ENCODE assay signal across 13 cellular contexts in genomic region chr2:158618859-158619490, GRCh38.
DNase-seq lines count a peak whose midpoint lies in the region; ATAC-seq, FAIRE-seq and TF ChIP-seq lines count a peak whose summit lies in the region.
"Had no signal": no experiment of that assay in that cellular context is flagged by ENCODE, and none has a peak within 500 bp of the region (broad histone marks: within the 10 kb centered on the region; RNA-seq: fewer than 3 reads in every experiment).

No MANE protein-coding gene starts in this region.

- in situ Hi-C loops in mammary epithelial cell (cut with MboI; ENCODE audit: low sequenced_read_pairs in 2 of 2): no loop called here
- in situ Hi-C loops in HepG2 (cut with HindIII; ENCODE audit: extremely low pct_ligation_motif_present, low pct_unique_long_range_greater_than_20kb): no loop called here
- in situ Hi-C loops in G401 (cut with HindIII; ENCODE audit: low sequenced_read_pairs): loop anchor here (5.0 kb wide), 1 partner anchor 38 kb away; no protein-coding TSS in a partner anchor

- POLR2A ChIA-PET in A549 (lab: Yijun Ruan, JAX) (interaction anchor here (1.2 kb wide), 2 partner anchors 64 to 161 kb away, joined by 3 to 5 read pairs; no protein-coding TSS in a partner anchor), HepG2 (lab: Yijun Ruan, JAX) (interaction anchor here (1.4 to 1.7 kb wide), 2 partner anchors 161 to 162 kb away, joined by 4 to 5 read pairs; partner anchors contain the start of genes CCDC148 and PKP4), OCI-LY7 (lab: Charles Lee) (interaction anchor here (0.6 to 1.4 kb wide), 6 partner anchors 11 to 785 kb away, joined by 3 to 5 read pairs (median 4); no protein-coding TSS in a partner anchor)

- H4K20me1 ChIP-seq in mammary epithelial cell (ENCODE audit: insufficient read depth, low read length) (no peaks in the 10 kb centered on the region), HepG2 (ENCODE audit: insufficient read depth, low read length) (no peaks in the 10 kb centered on the region), OCI-LY7 (ENCODE audit: insufficient read depth, low read length) (no peaks in the 10 kb centered on the region; the same call in 1 of the 2 replicates)

- DNase-seq in A549 (ENCODE audit: low read depth in 1 of 2, low spot score in 1 of 2) (no peak), mammary epithelial cell (peak; percentile 64), HepG2 (ENCODE audit: low spot score) (peak; percentile 32), OCI-LY7 (ENCODE audit: low spot score) (no peak), right atrium auricular region (ENCODE audit: low spot score) (no peak), G401 (ENCODE audit: low spot score) (no peak)
- DNase-seq: activated naive CD4-positive, alpha-beta T cell treated with Interleukin-2 at 50 U/mL for 16 hours; DMS153; NCI-H2107; upper lobe of right lung had no signal

- no peak overlapping the region for H3K9ac ChIP-seq in mammary epithelial cell (ENCODE audit: insufficient read depth, low read length)
- H3K9ac ChIP-seq in HepG2 (ENCODE audit: insufficient read depth, low read depth, low read length): no peak overlapping the region

- WGBS in A549 (ENCODE audit: missing lambda C conversion rate): 75% methylated on average over 4 of the region's 4 CpGs
- WGBS in mammary epithelial cell (ENCODE audit: low coverage, missing lambda C conversion rate): 71% methylated on average over 4 of the region's 4 CpGs
- WGBS in HepG2 (ENCODE audit: low lambda C conversion rate): 50% methylated on average over 4 of the region's 4 CpGs

- BruUV-seq in mammary epithelial cell (replicated peaks; lab: Mats Ljungman, UMichigan) (no TSS peak), HepG2 (replicated peaks; lab: Mats Ljungman, UMichigan) (no TSS peak), OCI-LY7 (replicated peaks; lab: Mats Ljungman, UMichigan) (no TSS peak)

- H3K27ac ChIP-seq in A549 (peak overlapping the region; percentile 43 to 83), mammary epithelial cell (ENCODE audit: insufficient read depth, low read depth, low read length) (peak overlapping the region; percentile 44), HepG2 (ENCODE audit: extremely low read length, insufficient read depth, low read length) (peak overlapping the region; percentile 47), OCI-LY7 (ENCODE audit: low read depth, low read length, poor library complexity, severe bottlenecking) (no peak overlapping the region), right atrium auricular region (no peak overlapping the region)
- H3K27ac ChIP-seq: prostate gland, upper lobe of right lung had no signal

- no peak overlapping the region for H3K4me3 ChIP-seq in A549
- no peak overlapping the region for H3K4me3 ChIP-seq in mammary epithelial cell (replicated peaks in 1 of 3; ENCODE audit: insufficient read depth in 1 of 3, low read depth in 2 of 3, low read length in 3 of 3)
- no peak overlapping the region for H3K4me3 ChIP-seq in HepG2 (replicated peaks in 1 of 3; ENCODE audit: insufficient read depth in 1 of 3, low read depth in 2 of 3, low read length in 3 of 3)
- H3K4me3 ChIP-seq in OCI-LY7 (ENCODE audit: low read depth, low read length, poor library complexity, severe bottlenecking): no peak overlapping the region
- H3K4me3 ChIP-seq in right atrium auricular region: no peak overlapping the region
- H3K4me3 ChIP-seq: prostate gland, upper lobe of right lung had no signal

- no peak overlapping the region for H2AFZ ChIP-seq in mammary epithelial cell (ENCODE audit: low read depth, low read length)
- H2AFZ ChIP-seq in HepG2 (ENCODE audit: low read length): no peak overlapping the region
- no peak overlapping the region for H2AFZ ChIP-seq in OCI-LY7 (ENCODE audit: low read length)

- H3K9me3 ChIP-seq in A549 (peaks cover 2% of the 10 kb centered on the region; the same call in 1 of the 3 replicates), mammary epithelial cell (replicated peaks; ENCODE audit: insufficient read depth, low read length) (no peaks in the 10 kb centered on the region), HepG2 (ENCODE audit: low read length) (no peaks in the 10 kb centered on the region), OCI-LY7 (ENCODE audit: low read length) (no peaks in the 10 kb centered on the region), right atrium auricular region (no peaks in the 10 kb centered on the region)
- H3K9me3 ChIP-seq: prostate gland, upper lobe of right lung had no signal

- FAIRE-seq in A549 (lab: Jason Lieb, UNC) (peak; percentile 7), HepG2 (lab: Jason Lieb, UNC) (peak; percentile 12)

- H3K36me3 ChIP-seq in mammary epithelial cell (ENCODE audit: insufficient read depth, low read length) (no peaks in the 10 kb centered on the region), HepG2 (replicated peaks in 1 of 2; ENCODE audit: control insufficient read depth in 1 of 2, insufficient read depth in 2 of 2, low read length in 2 of 2) (peaks cover 19 to 48% of the 10 kb centered on the region in 2 experiments), OCI-LY7 (ENCODE audit: insufficient read depth, low read length) (peaks cover 24% of the 10 kb centered on the region), right atrium auricular region (peaks cover 18% of the 10 kb centered on the region)
- H3K36me3 ChIP-seq: prostate gland had no signal

- TF ChIP-seq EP300 in A549 (IDR thresholded peaks at IDR 0.05) (no peak), HepG2 (IDR thresholded peaks at IDR 0.05; ENCODE audit: low read depth in 2 of 2, low read length in 2 of 2) (no peak), HepG2 (CRISPR knock-in tag; IDR thresholded peaks at IDR 0.05; ENCODE audit: borderline replicate concordance) (no peak)

- no peaks in the 10 kb centered on the region for H3K9me2 ChIP-seq in OCI-LY7 (ENCODE audit: insufficient read depth, low read length)

- no peaks in the 10 kb centered on the region for H3K27me3 ChIP-seq in mammary epithelial cell (ENCODE audit: insufficient read depth, low read length)
- H3K27me3 ChIP-seq in HepG2 (ENCODE audit: control insufficient read depth in 1 of 2, insufficient read depth in 2 of 2, low read length in 2 of 2): no peaks in the 10 kb centered on the region
- no peaks in the 10 kb centered on the region for H3K27me3 ChIP-seq in right atrium auricular region
- H3K27me3 ChIP-seq: upper lobe of right lung had no signal

- TF ChIP-seq RAD21 in A549 (conservative IDR thresholded peaks at IDR 0.05 in 1 of 2, IDR thresholded peaks at IDR 0.05 in 1 of 2) (no peak), HepG2 (CRISPR knock-in tag; IDR thresholded peaks at IDR 0.05) (no peak)

- no peaks in the 10 kb centered on the region for H3K79me2 ChIP-seq in mammary epithelial cell (ENCODE audit: insufficient read depth, low read length)
- H3K79me2 ChIP-seq in HepG2 (ENCODE audit: insufficient read depth, low read length): no peaks in the 10 kb centered on the region
- H3K79me2 ChIP-seq in OCI-LY7 (ENCODE audit: insufficient read depth, low read depth, low read length): no peaks in the 10 kb centered on the region

- intact Hi-C loops in mammary epithelial cell (cut with micrococcal nuclease) (loop anchor here (2.0 kb wide), 1 partner anchor 160 kb away; no protein-coding TSS in a partner anchor), HepG2 (cut with micrococcal nuclease; ENCODE audit: unreplicated experiment) (loop anchor here (5.0 to 10.0 kb wide), 4 partner anchors 82 to 594 kb away; partner anchors contain the start of genes CCDC148 and PKP4), OCI-LY7 (cut with micrococcal nuclease; ENCODE audit: unreplicated experiment) (no loop called here)

- ATAC-seq in A549 (peak in 1 of 2 experiments; percentile 39; a peak in 3 of 6 replicates), HG02642 (IDR thresholded peaks at IDR 0.05; ENCODE audit: poor library complexity, unreplicated experiment) (peak; percentile 6), HepG2 (peak; percentile 84), GM18517 (IDR thresholded peaks at IDR 0.05; ENCODE audit: unreplicated experiment) (no peak)

- no peak for TF ChIP-seq POLR2A in A549 (IDR thresholded peaks at IDR 0.05; ENCODE audit: low read length)
- TF ChIP-seq POLR2A in HepG2 (IDR thresholded peaks at IDR 0.05; ENCODE audit: insufficient read depth in 1 of 2, low read depth in 2 of 2, low read length in 2 of 2): no peak

- dilution Hi-C loops in mammary epithelial cell (cut with HindIII; ENCODE audit: low sequenced_read_pairs): no loop called here

- CTCF ChIA-PET in A549 (lab: Yijun Ruan, JAX) (interaction anchor here (0.6 to 1.7 kb wide), 2 partner anchors 9 to 13 kb away, joined by 3 to 5 read pairs; no protein-coding TSS in a partner anchor), mammary epithelial cell (lab: Charles Lee; ENCODE audit: low non-redundant PET) (interaction anchor here (0.9 kb wide), 1 partner anchor 126 kb away, joined by 4 read pairs; no protein-coding TSS in a partner anchor), HepG2 (lab: Yijun Ruan, JAX; ENCODE audit: low intra/inter-chr PET ratio, low total read pairs) (no interaction called here), OCI-LY7 (lab: Charles Lee; ENCODE audit: unreplicated experiment) (no interaction called here)

- peak overlapping the region; percentile 16 for H3K4me2 ChIP-seq in A549
- H3K4me2 ChIP-seq in mammary epithelial cell (ENCODE audit: insufficient read depth, low read depth, low read length): peak overlapping the region; percentile 16
- H3K4me2 ChIP-seq in HepG2 (ENCODE audit: low read depth, low read length): peak overlapping the region; percentile 19; the same call in 1 of the 2 replicates
- no peak overlapping the region for H3K4me2 ChIP-seq in OCI-LY7 (ENCODE audit: low read length)

- H3K4me1 ChIP-seq in A549: peaks cover 17% of the 10 kb centered on the region
- H3K4me1 ChIP-seq in mammary epithelial cell (ENCODE audit: insufficient read depth, low read length): peaks cover 15% of the 10 kb centered on the region
- H3K4me1 ChIP-seq in HepG2 (ENCODE audit: insufficient read depth, low read length): peaks cover 22% of the 10 kb centered on the region
- H3K4me1 ChIP-seq in OCI-LY7 (ENCODE audit: insufficient read depth, low read length, poor library complexity, severe bottlenecking): no peaks in the 10 kb centered on the region
- H3K4me1 ChIP-seq in right atrium auricular region: peaks cover 0 to 14% of the 10 kb centered on the region in 2 donors
- H3K4me1 ChIP-seq: prostate gland, upper lobe of right lung had no signal

- TF ChIP-seq CTCF in A549 (IDR thresholded peaks at IDR 0.05): no peak; the same call in 2 of the 3 replicates
- no peak for TF ChIP-seq CTCF in mammary epithelial cell (conservative IDR thresholded peaks at IDR 0.05 in 1 of 2, IDR thresholded peaks at IDR 0.05 in 1 of 2; ENCODE audit: extremely low read depth in 1 of 2, insufficient read depth in 1 of 2, low read depth in 1 of 2, low read length in 2 of 2)
- TF ChIP-seq CTCF in HepG2 (CRISPR knock-in tag; IDR thresholded peaks at IDR 0.05): no peak
- TF ChIP-seq CTCF in OCI-LY7 (conservative IDR thresholded peaks at IDR 0.05; ENCODE audit: low read length): no peak
- no peak for TF ChIP-seq CTCF in right atrium auricular region (IDR thresholded peaks at IDR 0.05)

TF ChIP-seq in A549, 52 proteins besides CTCF, POLR2A, EP300 and RAD21:
- no peak for TF ChIP-seq EHMT2 (IDR thresholded peaks at IDR 0.05; ENCODE audit: low read depth)
TF ChIP-seq in A549: peak in this region for 0.

TF ChIP-seq in HepG2, 621 proteins besides CTCF, POLR2A, EP300 and RAD21 (continues in another document):
- no peak for TF ChIP-seq KAT7 (CRISPR knock-in tag; IDR thresholded peaks at IDR 0.05; ENCODE audit: borderline replicate concordance)
- 0 out of 2 replicates have a peak, but pooled peaks have one; percentile 15 for TF ChIP-seq HNF4A (CRISPR knock-in tag; IDR thresholded peaks at IDR 0.05)
- no peak for TF ChIP-seq CCDC6 (CRISPR knock-in tag; IDR thresholded peaks at IDR 0.05)

Comparison
In these comparisons a context has a peak if more than half of its experiments do, and no peak if none do; other contexts are left out.
1. DNase-seq: peak in mammary epithelial cell (single experiment) and HepG2 (single experiment); none in A549 (0 of 2), OCI-LY7 (single experiment), right atrium auricular region (single experiment) and G401 (single experiment).
2. H3K27ac ChIP-seq: peak in A549 (2 of 2), mammary epithelial cell (single experiment) and HepG2 (single experiment); none in OCI-LY7 (single experiment) and right atrium auricular region (0 of 2).
3. CTCF ChIA-PET loops: an anchor here in A549 (0.6 to 1.7 kb wide) and mammary epithelial cell (0.9 kb wide); none called in HepG2 and OCI-LY7.